ENCODE assay signal across 27 cellular contexts in the genomic region with DNA sequence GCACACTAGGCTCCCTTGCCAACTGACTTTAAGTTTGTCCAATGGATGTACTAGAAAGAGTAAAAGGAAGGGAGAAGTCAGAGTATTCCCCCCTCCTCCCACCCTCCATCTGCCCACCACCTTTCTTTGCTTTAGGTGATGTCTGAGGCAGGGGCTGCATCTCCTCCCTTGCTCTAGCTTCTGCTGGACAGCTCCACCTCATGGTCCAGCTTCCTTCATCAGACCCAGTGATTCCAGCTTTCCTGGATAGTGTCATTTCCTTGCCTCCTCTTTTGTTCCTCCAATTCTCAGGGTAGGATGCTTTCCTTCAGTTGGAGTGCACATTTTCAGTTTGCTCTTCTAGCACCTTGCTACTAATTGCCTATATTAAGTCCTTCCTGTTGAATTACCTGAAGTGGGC.
"Had no signal": no experiment of that assay in that cellular context is flagged by ENCODE, and none has a peak within 500 bp of the region (broad histone marks: within the 10 kb centered on the region; RNA-seq: fewer than 3 reads in every experiment).

No MANE protein-coding gene starts in this region.

- H3K27ac ChIP-seq: breast epithelium, gastroesophageal sphincter, hepatocyte, neutrophil, ovary, skin epidermis, thoracic aorta, upper lobe of left lung, vagina had no signal

- H3K4me3 ChIP-seq: breast epithelium, gastroesophageal sphincter, hepatocyte, ovary, skin epidermis, thoracic aorta, upper lobe of left lung, vagina had no signal

- DNase-seq: activated CD4-positive, alpha-beta T cell treated with anti-CD3 and anti-CD28 coated beads, Interleukin-2, amount 50 U/mL, for 1 hour; activated CD8-positive, alpha-beta T cell treated with anti-CD3 and anti-CD28 coated beads, Interleukin-2, amount 10 ng/mL, durations not matched to agents 7 days and 5 days; activated gamma-delta T cell; activated naive CD4-positive, alpha-beta T cell treated with anti-CD3 and anti-CD28 coated beads, Interleukin-2, amount 50 U/mL, for 16 hours; activated naive CD8-positive, alpha-beta T cell treated with anti-CD3 and anti-CD28 coated beads, Interleukin-2, amount 50 U/mL, for 24 hours; activated T-cell treated with anti-CD3 and anti-CD28 coated beads, Interleukin-2, amount 50 U/mL, for 24 hours; dermis blood vessel endothelial cell; effector CD8-positive, alpha-beta T cell; left cardiac atrium; mammary epithelial cell; naive B cell; nephron progenitor cell; ovary; stimulated activated CD4-positive, alpha-beta T cell treated with anti-CD3 and anti-CD28 coated beads, Interleukin-12 subunit alpha, Interleukin-12 subunit beta, amount 100 ng/mL, for 4 hours; stimulated activated CD4-positive, alpha-beta T cell treated with anti-CD3 and anti-CD28 coated beads, Interleukin-4, amount 100 ng/mL, for 24 hours; T-helper 2 cell; upper lobe of left lung had no signal

- H3K9me3 ChIP-seq: breast epithelium, neutrophil, ovary, thoracic aorta, upper lobe of left lung, vagina had no signal

- H2AFZ ChIP-seq: hepatocyte had no signal

- ATAC-seq: activated CD8-positive, alpha-beta T cell treated with anti-CD3 and anti-CD28 coated beads, Interleukin-2, amount 10 ng/mL, durations not matched to agents 7 days and 5 days; activated naive CD8-positive, alpha-beta T cell treated with anti-CD3 and anti-CD28 coated beads, Interleukin-2, amount 50 U/mL, for 24 hours; gastroesophageal sphincter; left cardiac atrium; sciatic nerve; stimulated activated effector memory CD8-positive, alpha-beta T cell treated with anti-CD3 and anti-CD28 coated beads, Interleukin-12 subunit alpha, Interleukin-12 subunit beta, amount 100 ng/mL, for 72 hours had no signal

- FAIRE-seq: keratinocyte had no signal

- H3K79me2 ChIP-seq: hepatocyte had no signal

- H3K27me3 ChIP-seq: breast epithelium, gastroesophageal sphincter, hepatocyte, neutrophil, ovary, upper lobe of left lung, vagina had no signal

- H3K4me1 ChIP-seq: breast epithelium, gastroesophageal sphincter, upper lobe of left lung, vagina had no signal

- H3K36me3 ChIP-seq: breast epithelium, gastroesophageal sphincter, neutrophil, ovary, thoracic aorta, upper lobe of left lung, vagina had no signal

- H3K4me2 ChIP-seq: hepatocyte had no signal
